In the genomic region with DNA sequence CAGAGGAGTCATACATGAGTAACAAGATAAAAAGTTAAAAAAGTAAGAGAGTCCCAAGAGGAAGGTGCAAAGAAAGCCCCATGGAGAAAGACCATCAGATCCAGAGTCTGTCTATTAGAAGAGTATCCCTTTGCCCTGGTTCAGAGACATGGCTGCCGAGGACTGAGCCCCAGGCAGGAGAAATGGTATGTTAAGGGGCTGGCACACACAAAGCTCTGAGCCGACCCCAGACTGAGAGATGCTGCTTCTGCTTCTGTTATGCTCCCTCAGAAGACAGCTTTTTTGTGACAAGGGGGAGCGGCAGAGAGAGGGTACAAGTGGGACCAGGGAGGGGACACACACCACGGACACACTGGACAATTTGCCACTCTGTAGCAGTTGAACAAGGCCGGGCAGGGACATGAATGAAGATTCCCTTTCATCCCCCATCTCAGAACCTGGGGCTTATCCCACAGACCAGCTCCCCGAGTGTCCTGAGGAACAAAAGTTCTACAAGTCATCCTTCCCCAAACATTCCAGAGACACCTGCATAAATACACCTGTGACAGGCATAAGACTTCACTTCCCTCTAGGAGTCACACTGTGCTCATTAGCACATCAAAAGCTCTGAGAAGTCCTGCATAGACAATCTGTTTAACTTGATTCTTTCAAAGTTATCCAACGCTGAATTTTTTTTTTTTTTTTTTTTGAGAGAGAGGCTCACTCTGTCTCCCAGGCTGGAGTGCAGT, we compare ENCODE assay signal across 26 cellular contexts.
DNase-seq lines count a peak whose midpoint lies in the region; ATAC-seq, FAIRE-seq and TF ChIP-seq lines count a peak whose summit lies in the region.
"Had no signal": no experiment of that assay in that cellular context is flagged by ENCODE, and none has a peak within 500 bp of the region (broad histone marks: within the 10 kb centered on the region; RNA-seq: fewer than 3 reads in every experiment).

No MANE protein-coding gene starts in this region.

- peak overlapping the region; percentile 19; the same call in 1 of the 2 replicates for H2BK15ac ChIP-seq in H9 (ENCODE audit: low read depth, low read length)

- H3K9me1 ChIP-seq in K562 (ENCODE audit: control insufficient read depth, insufficient read depth, low read length) = no peaks in the 10 kb centered on the region

- POLR2A ChIA-PET in K562 (lab: Yijun Ruan, JAX) = no interaction called here

- BruUV-seq in K562 (replicated peaks; lab: Mats Ljungman, UMichigan) = no TSS peak

- FAIRE-seq in K562 (lab: Jason Lieb, UNC) = no peak
- FAIRE-seq: A549, HTR-8/SVneo had no signal

- no peak for TF ChIP-seq RAD21 in K562 (CRISPR knock-in tag; conservative IDR thresholded peaks at IDR 0.05 in 1 of 2, IDR thresholded peaks at IDR 0.05 in 1 of 2)

- H4K5ac ChIP-seq in H9 (ENCODE audit: insufficient read length, low read depth, low read length) = peak overlapping the region; percentile 97

- no peak overlapping the region for H3K4ac ChIP-seq in H9 (ENCODE audit: low read depth, low read length)

- H2AFZ ChIP-seq in H9 (ENCODE audit: low read length) (no peak overlapping the region), K562 (ENCODE audit: low read depth, low read length) (no peak overlapping the region), neural progenitor cell (replicated peaks) (no peak overlapping the region)

- H3K36me3 Mint-ChIP-seq in H9 (ENCODE audit: insufficient read depth in 1 of 3, low read depth in 3 of 3) (no peaks in the 10 kb centered on the region), neural progenitor cell (no peaks in the 10 kb centered on the region)
- no peaks in the 10 kb centered on the region for H3K36me3 Mint-ChIP-seq in activated naive CD4-positive, alpha-beta T cell treated with anti-CD3 and anti-CD28 coated beads for 36 hours (ENCODE audit: low read depth)
- H3K36me3 Mint-ChIP-seq: CD8-positive, alpha-beta T cell had no signal

- no peaks in the 10 kb centered on the region for H3K79me1 ChIP-seq in H9 (ENCODE audit: insufficient read depth, low read depth, low read length, poor library complexity, severe bottlenecking)

- H3K23ac ChIP-seq in H9 (ENCODE audit: insufficient read length, low read depth, low read length) = no peak overlapping the region

- ATAC-seq in K562 = no peak
- ATAC-seq in stimulated activated naive CD8-positive, alpha-beta T cell treated with anti-CD3 and anti-CD28 coated beads, Interleukin-15, amount 100 ng/mL, for 72 hours = no peak
- ATAC-seq: A549; CD8-positive, alpha-beta T cell; Panc1 had no signal

- H4K20me1 ChIP-seq in H9 (ENCODE audit: control insufficient read depth, insufficient read depth, insufficient read length) = no peaks in the 10 kb centered on the region
- no peaks in the 10 kb centered on the region for H4K20me1 ChIP-seq in K562 (replicated peaks; ENCODE audit: control insufficient read depth, insufficient read depth, low read length)
- H4K20me1 ChIP-seq in neural progenitor cell (ENCODE audit: low read depth) = no peaks in the 10 kb centered on the region

- no peaks in the 10 kb centered on the region for H3K23me2 ChIP-seq in H9 (ENCODE audit: insufficient read length, low read depth, low read length, poor library complexity, severe bottlenecking)

- no peak overlapping the region for H2BK120ac ChIP-seq in H9 (ENCODE audit: low read depth, low read length, poor library complexity, severe bottlenecking)

- H3K27ac ChIP-seq in H9 (ENCODE audit: insufficient read length, low read depth, low read length) (peak overlapping the region; percentile 78), K562 (ENCODE audit: extremely low read depth, low read depth, low read length) (no peak overlapping the region), iPS DF 6.9 (ENCODE audit: low read length) (no peak overlapping the region), neural progenitor cell (no peak overlapping the region)
- H3K27ac ChIP-seq: A549, RWPE1 had no signal

- H3K27me3 ChIP-seq in H9 (ENCODE audit: insufficient read depth, low read length) (no peaks in the 10 kb centered on the region), K562 (ENCODE audit: control insufficient read depth in 2 of 2, insufficient read depth in 2 of 2, low read length in 2 of 2) (peaks cover 0 to 7% of the 10 kb centered on the region in 2 experiments; a peak in 1 of 5 replicates), iPS DF 6.9 (ENCODE audit: control insufficient read depth, insufficient read depth, low read length) (no peaks in the 10 kb centered on the region), neural progenitor cell (no peaks in the 10 kb centered on the region)

- intact Hi-C loops in K562 (cut with micrococcal nuclease) = no loop called here
- intact Hi-C loops in activated naive CD4-positive, alpha-beta T cell treated with anti-CD3 and anti-CD28 coated beads for 36 hours (cut with micrococcal nuclease) = no loop called here

- peaks cover 6% of the 10 kb centered on the region for H3K27me3 Mint-ChIP-seq in H9 (ENCODE audit: low read depth)
- peaks cover 8% of the 10 kb centered on the region for H3K27me3 Mint-ChIP-seq in neural progenitor cell (ENCODE audit: insufficient read depth, low read depth)
- no peaks in the 10 kb centered on the region for H3K27me3 Mint-ChIP-seq in stimulated activated naive CD8-positive, alpha-beta T cell treated with anti-CD3 and anti-CD28 coated beads, Interleukin-15, amount 100 ng/mL, for 72 hours
- no peaks in the 10 kb centered on the region for H3K27me3 Mint-ChIP-seq in activated naive CD4-positive, alpha-beta T cell treated with anti-CD3 and anti-CD28 coated beads for 36 hours (ENCODE audit: low read depth)
- H3K27me3 Mint-ChIP-seq: IgD-negative memory B cell had no signal

- peak overlapping the region; percentile 62 for H2BK5ac ChIP-seq in H9 (ENCODE audit: insufficient read length, low read length)

- peak overlapping the region; percentile 6 for H4K8ac ChIP-seq in H9 (replicated peaks; ENCODE audit: insufficient read length, low read depth, low read length)

- no peak overlapping the region for H3K56ac ChIP-seq in H9 (ENCODE audit: insufficient read length, low read depth, low read length)

- peak overlapping the region; percentile 30 for H3K9ac ChIP-seq in H9 (ENCODE audit: extremely low read depth, insufficient read length, low read length)
- no peak overlapping the region for H3K9ac ChIP-seq in K562 (ENCODE audit: insufficient read depth in 1 of 2, low read depth in 2 of 2, low read length in 2 of 2)
- H3K9ac ChIP-seq in neural progenitor cell = no peak overlapping the region

- H3K36me3 ChIP-seq in K562 (ENCODE audit: control insufficient read depth, insufficient read depth, low read length) (no peaks in the 10 kb centered on the region), iPS DF 6.9 (ENCODE audit: control insufficient read depth, insufficient read depth, low read length) (no peaks in the 10 kb centered on the region), neural progenitor cell (no peaks in the 10 kb centered on the region)
- H3K36me3 ChIP-seq: HAP-1 had no signal

- no peak overlapping the region for H2BK20ac ChIP-seq in H9 (ENCODE audit: low read depth, low read length, poor library complexity, severe bottlenecking)

- no peak for TF ChIP-seq EP300 in K562 (IDR thresholded peaks at IDR 0.05; ENCODE audit: low read length)

- H3K4me1 ChIP-seq in H9 (ENCODE audit: insufficient read depth, low read length) = peaks cover 21% of the 10 kb centered on the region; the same call in 1 of the 2 replicates
- no peaks in the 10 kb centered on the region for H3K4me1 ChIP-seq in K562 (replicated peaks in 1 of 2; ENCODE audit: control insufficient read depth in 2 of 2, insufficient read depth in 2 of 2, low read length in 2 of 2)
- H3K4me1 ChIP-seq in iPS DF 6.9 (ENCODE audit: control insufficient read depth, insufficient read depth, low read length) = peaks cover 15% of the 10 kb centered on the region
- H3K4me1 ChIP-seq in neural progenitor cell = peaks cover 26% of the 10 kb centered on the region
- H3K4me1 ChIP-seq: A549, HAP-1 had no signal

- peak overlapping the region; percentile 50; the same call in 1 of the 2 replicates for H3K14ac ChIP-seq in H9 (ENCODE audit: insufficient read depth, low read length)

- in situ Hi-C loops in K562 (cut with MboI) = no loop called here

- H3K4me2 ChIP-seq in H9 (ENCODE audit: insufficient read depth, insufficient read length, low read length) (peak overlapping the region; percentile 65), K562 (ENCODE audit: insufficient read depth, low read length) (no peak overlapping the region), neural progenitor cell (no peak overlapping the region)
- H3K4me2 ChIP-seq: A549 had no signal

- H3K79me2 ChIP-seq in H9 (ENCODE audit: insufficient read depth, low read length) = no peaks in the 10 kb centered on the region
- no peaks in the 10 kb centered on the region for H3K79me2 ChIP-seq in K562 (ENCODE audit: control insufficient read depth, insufficient read depth, low read length)
- no peaks in the 10 kb centered on the region for H3K79me2 ChIP-seq in neural progenitor cell (ENCODE audit: low read depth)

- peaks cover 52 to 60% of the 10 kb centered on the region in 2 experiments for H3K4me1 Mint-ChIP-seq in H9
- peaks cover 59% of the 10 kb centered on the region for H3K4me1 Mint-ChIP-seq in neural progenitor cell
- peaks cover 2% of the 10 kb centered on the region for H3K4me1 Mint-ChIP-seq in stimulated activated naive CD8-positive, alpha-beta T cell treated with anti-CD3 and anti-CD28 coated beads, Interleukin-15, amount 100 ng/mL, for 72 hours
- H3K4me1 Mint-ChIP-seq in activated naive CD4-positive, alpha-beta T cell treated with anti-CD3 and anti-CD28 coated beads for 36 hours (ENCODE audit: low read depth) = no peaks in the 10 kb centered on the region

- H3T11ph ChIP-seq in H9 (ENCODE audit: low read length) = no peak overlapping the region

- H3K4me3 Mint-ChIP-seq in H9 (peak overlapping the region; percentile 27 to 32; a peak in 4 of 5 replicates), neural progenitor cell (no peak overlapping the region)
- no peak overlapping the region for H3K4me3 Mint-ChIP-seq in stimulated activated naive CD8-positive, alpha-beta T cell treated with anti-CD3 and anti-CD28 coated beads, Interleukin-15, amount 100 ng/mL, for 72 hours
- H3K4me3 Mint-ChIP-seq in activated naive CD4-positive, alpha-beta T cell treated with anti-CD3 and anti-CD28 coated beads for 36 hours = no peak overlapping the region
- H3K4me3 Mint-ChIP-seq: CD8-positive, alpha-beta T cell; HFFc6 had no signal

- H3F3A ChIP-seq in neural progenitor cell (ENCODE audit: low read depth) = peaks cover 27% of the 10 kb centered on the region

- peak overlapping the region; percentile 92 for H2BK12ac ChIP-seq in H9 (ENCODE audit: insufficient read length, low read depth, low read length)

- peak; percentile 73 for DNase-seq in H9
- no peak for DNase-seq in K562 (ENCODE audit: extremely low read depth in 1 of 4, low spot score in 3 of 4)
- peak; percentile 85 for DNase-seq in iPS DF 6.9 (ENCODE audit: low read depth, low spot score)
- DNase-seq in neural progenitor cell (ENCODE audit: low spot score) = no peak
- DNase-seq in stimulated activated naive CD8-positive, alpha-beta T cell treated with anti-CD3 and anti-CD28 coated beads, Interleukin-15, amount 100 ng/mL, for 72 hours = no peak
- DNase-seq in NCI-H345 treated with DMSO at 0.1 percent for 48 hours (lab: John Stamatoyannopoulos, UW; ENCODE audit: unreplicated experiment) = no peak
- DNase-seq in SIG-M5 (lab: John Stamatoyannopoulos, UW) = no peak
- no peak for DNase-seq in activated naive CD4-positive, alpha-beta T cell treated with anti-CD3 and anti-CD28 coated beads for 36 hours
- DNase-seq: C1 segment of cervical spinal cord; CD8-positive, alpha-beta T cell; DMS 273 treated with DMSO at 0.1 percent for 48 hours; DMS79 treated with DMSO at 0.1 percent for 48 hours; HFFc6; NCI-H1048; NCI-H1417; NCI-H1694; NCI-H2029 treated with DMSO at 0.1 percent for 48 hours; NCI-H526 treated with DMSO at 0.1 percent for 48 hours; SHP77; T-helper 1 cell had no signal

- TF ChIP-seq POLR2A in K562 (conservative IDR thresholded peaks at IDR 0.05) = no peak

- no peaks in the 10 kb centered on the region for H3K9me3 Mint-ChIP-seq in H9
- H3K9me3 Mint-ChIP-seq in neural progenitor cell = no peaks in the 10 kb centered on the region
- no peaks in the 10 kb centered on the region for H3K9me3 Mint-ChIP-seq in stimulated activated naive CD8-positive, alpha-beta T cell treated with anti-CD3 and anti-CD28 coated beads, Interleukin-15, amount 100 ng/mL, for 72 hours
- no peaks in the 10 kb centered on the region for H3K9me3 Mint-ChIP-seq in activated naive CD4-positive, alpha-beta T cell treated with anti-CD3 and anti-CD28 coated beads for 36 hours
- H3K9me3 Mint-ChIP-seq: CD8-positive, alpha-beta T cell; HFFc6 had no signal

- H3K18ac ChIP-seq in H9 (ENCODE audit: insufficient read length, low read depth, low read length) = peak overlapping the region; percentile 94

- H4K91ac ChIP-seq in H9 (ENCODE audit: insufficient read length, low read depth, low read length) = peak overlapping the region; percentile 88

- no peaks in the 10 kb centered on the region for H3K9me3 ChIP-seq in H9 (ENCODE audit: control insufficient read depth, low read depth, low read length)
- no peaks in the 10 kb centered on the region for H3K9me3 ChIP-seq in K562 (replicated peaks; ENCODE audit: control insufficient read depth, insufficient read depth, low read depth, low read length)
- H3K9me3 ChIP-seq in iPS DF 6.9 (ENCODE audit: control insufficient read depth, insufficient read depth, low read length) = no peaks in the 10 kb centered on the region
- no peaks in the 10 kb centered on the region for H3K9me3 ChIP-seq in neural progenitor cell (ENCODE audit: low read depth)
- H3K9me3 ChIP-seq: A549, HAP-1 had no signal

- H2AK5ac ChIP-seq in H9 (ENCODE audit: insufficient read length, low read length) = no peak overlapping the region

- H3K27ac Mint-ChIP-seq in H9 (peak overlapping the region; percentile 72 to 96 (median 94)), neural progenitor cell (peak overlapping the region; percentile 91)
- H3K27ac Mint-ChIP-seq in stimulated activated naive CD8-positive, alpha-beta T cell treated with anti-CD3 and anti-CD28 coated beads, Interleukin-15, amount 100 ng/mL, for 72 hours = peak overlapping the region in 1 of 2 donors; percentile 81
- no peak overlapping the region for H3K27ac Mint-ChIP-seq in activated naive CD4-positive, alpha-beta T cell treated with anti-CD3 and anti-CD28 coated beads for 36 hours
- H3K27ac Mint-ChIP-seq: CD8-positive, alpha-beta T cell; HFFc6; IgD-negative memory B cell had no signal

- no CpG with 5 or more reads among the region's 7 CpGs for WGBS in H9 (ENCODE audit: extremely low coverage, insufficient read length, low lambda C conversion rate)
- 0% methylated on average over 5 of the region's 7 CpGs for WGBS in K562 (ENCODE audit: insufficient coverage, low coverage, missing lambda C conversion rate)
- no CpG with 5 or more reads among the region's 7 CpGs for WGBS in iPS DF 6.9 (ENCODE audit: insufficient coverage, insufficient read length)

- no peak overlapping the region for H3K4me3 ChIP-seq in K562
- H3K4me3 ChIP-seq in iPS DF 6.9 (ENCODE audit: low read length) = no peak overlapping the region
- H3K4me3 ChIP-seq in neural progenitor cell = no peak overlapping the region
- H3K4me3 ChIP-seq: A549, HAP-1 had no signal

- TF ChIP-seq CTCF in H9 (conservative IDR thresholded peaks at IDR 0.05) (no peak), K562 (IDR thresholded peaks at IDR 0.05 in 2 of 3, conservative IDR thresholded peaks at IDR 0.05 in 1 of 3; ENCODE audit: insufficient read depth in 2 of 3, low read depth in 1 of 3, low read length in 3 of 3) (no peak), neural progenitor cell (IDR thresholded peaks at IDR 0.05) (no peak)

- CTCF ChIA-PET in K562 (lab: Yijun Ruan, JAX; ENCODE audit: low intra/inter-chr PET ratio) = no interaction called here
- CTCF ChIA-PET in activated naive CD4-positive, alpha-beta T cell treated with anti-CD3 and anti-CD28 coated beads for 36 hours (lab: Charles Lee) = no interaction called here

Comparison
In these comparisons a context has a peak if more than half of its experiments do, and no peak if none do; other contexts are left out.
1. DNase-seq: peak in H9 (single experiment) and iPS DF 6.9 (single experiment); none in K562 (0 of 4), neural progenitor cell (single experiment), stimulated activated naive CD8-positive, alpha-beta T cell treated with anti-CD3 and anti-CD28 coated beads, Interleukin-15, amount 100 ng/mL, for 72 hours (0 of 2), NCI-H345 treated with DMSO at 0.1 percent for 48 hours (single experiment), SIG-M5 (single experiment) and activated naive CD4-positive, alpha-beta T cell treated with anti-CD3 and anti-CD28 coated beads for 36 hours (single experiment).
2. H3K4me3 Mint-ChIP-seq: peak in H9 (2 of 2); none in neural progenitor cell (single experiment), stimulated activated naive CD8-positive, alpha-beta T cell treated with anti-CD3 and anti-CD28 coated beads, Interleukin-15, amount 100 ng/mL, for 72 hours (0 of 2) and activated naive CD4-positive, alpha-beta T cell treated with anti-CD3 and anti-CD28 coated beads for 36 hours (single experiment).